ENCODE assay signal across 11 cellular contexts in genomic region chr12:190881-191280, GRCh38. TPM values are rescaled to one million over a fixed set of nuclear protein-coding genes. Genes with fewer than 3 reads are reported as not detected.
"Had no signal": no experiment of that assay in that cellular context is flagged by ENCODE, and none has a peak within 500 bp of the region (broad histone marks: within the 10 kb centered on the region; RNA-seq: fewer than 3 reads in every experiment).

No MANE protein-coding gene starts in this region.

- H3K9ac ChIP-seq: GM23248 had no signal

- H3K9me3 Mint-ChIP-seq: HFFc6 had no signal

- FAIRE-seq: H54, K562 had no signal

- H3K27ac ChIP-seq: GM23248, HL-60 had no signal

- H3K4me3 ChIP-seq: GM23248, K562 had no signal

- H3K27ac Mint-ChIP-seq: H9, HFFc6 had no signal

- DNase-seq: GM23248, GOT3, H9, HCEC 1CT, HFFc6, IMR-90, KG1 had no signal

- H2AFZ ChIP-seq: GM23248 had no signal

- ATAC-seq: K562 had no signal

- H3K4me3 Mint-ChIP-seq: H9, HFFc6 had no signal

RNA-seq across cellular contexts. Expression of gene SLC6A12, which starts 23.1 kb away (rescaled TPM):
- total RNA-seq: GM23248, HFFc6, HT1080, IMR-90, K562 had no signal
- polyA plus RNA-seq: GM23248, IMR-90, K562 had no signal
